In the genomic region with DNA sequence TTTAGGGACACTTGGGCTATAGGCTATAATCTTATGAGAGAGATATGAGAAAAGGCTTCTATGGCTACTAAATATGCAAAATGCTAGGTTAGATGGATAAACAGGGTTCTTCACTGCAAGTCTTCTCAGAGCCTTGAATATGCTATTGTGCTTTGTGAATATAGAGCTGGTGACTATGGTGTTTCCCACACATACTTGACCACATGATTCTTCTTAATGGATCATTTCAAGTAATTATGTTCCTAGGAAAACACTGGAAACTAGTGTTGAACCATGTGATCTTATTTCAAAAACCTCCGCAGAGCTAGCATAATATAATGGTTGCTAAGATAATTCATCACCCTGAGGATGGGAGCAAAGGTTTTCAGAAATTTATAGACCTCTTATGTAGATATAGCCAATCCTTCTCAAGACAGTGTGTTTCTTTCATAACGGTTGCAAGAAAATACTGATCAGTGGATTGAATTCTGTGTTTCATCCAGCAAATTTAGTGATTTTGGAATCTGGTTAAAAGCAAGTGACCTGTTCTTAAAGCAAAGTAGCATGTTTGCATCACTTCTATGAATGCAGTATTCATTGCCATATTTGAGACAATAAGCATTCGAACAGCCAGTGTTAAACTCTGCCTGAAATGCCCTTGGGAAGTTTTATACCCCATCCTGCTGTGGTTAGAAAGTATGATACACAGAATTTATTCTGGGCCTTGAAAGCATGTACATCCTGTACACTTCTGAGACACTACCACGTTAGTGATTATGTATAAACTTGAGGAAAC, we compare ENCODE assay signal across 27 cellular contexts.
"Had no signal": no experiment of that assay in that cellular context is flagged by ENCODE, and none has a peak within 500 bp of the region (broad histone marks: within the 10 kb centered on the region; RNA-seq: fewer than 3 reads in every experiment).

No MANE protein-coding gene starts in this region.

- DNase-seq: activated CD4-positive, alpha-beta memory T cell treated with anti-CD3 and anti-CD28 coated beads for 36 hours; activated CD4-positive, alpha-beta T cell treated with anti-CD3 and anti-CD28 coated beads, Interleukin-2, amount 10 ng/mL, durations not matched to agents 7 days and 5 days; activated CD4-positive, CD25-positive, alpha-beta regulatory T cell; activated CD8-positive, alpha-beta memory T cell treated with anti-CD3 and anti-CD28 coated beads for 24 hours; activated gamma-delta T cell treated with Interleukin-2 at 50 U/mL for 16 hours; activated naive CD4-positive, alpha-beta T cell treated with anti-CD3 and anti-CD28 coated beads, Interleukin-2, amount 50 U/mL, for 16 hours; activated naive CD8-positive, alpha-beta T cell treated with anti-CD3 and anti-CD28 coated beads, Interleukin-2, amount 10 ng/mL, durations not matched to agents 7 days and 5 days; activated T-cell treated with anti-CD3 and anti-CD28 coated beads, Interleukin-2, amount 50 U/mL, for 72 hours; adrenal gland; anterior cingulate cortex; caudate nucleus; MG63; MV-4-11; NCI-H1092 treated with DMSO at 0.1 percent for 48 hours; NCI-H1436 treated with DMSO at 0.1 percent for 48 hours; NCI-H2081 treated with DMSO at 0.1 percent for 48 hours; NCI-H2171 treated with DMSO at 0.1 percent for 48 hours; NCI-H524; NCI-H774; NK-92 treated with Interleukin-12 subunit alpha and Interleukin-12 subunit beta, amount 100 ng/mL, for 24 hours; OCI-M1; RPMI8226; SK-N-SH; T-helper 1 cell had no signal

- ATAC-seq: activated T-cell treated with anti-CD3 and anti-CD28 coated beads, Interleukin-2, amount 50 U/mL, for 72 hours; Panc1; Right ventricle myocardium inferior had no signal

- H3K4me1 Mint-ChIP-seq: activated CD4-positive, alpha-beta T cell treated with anti-CD3 and anti-CD28 coated beads, Interleukin-2, amount 10 ng/mL, durations not matched to agents 7 days and 5 days; activated naive CD8-positive, alpha-beta T cell treated with anti-CD3 and anti-CD28 coated beads, Interleukin-2, amount 10 ng/mL, durations not matched to agents 7 days and 5 days had no signal

- H3K9me3 Mint-ChIP-seq: activated CD4-positive, alpha-beta memory T cell treated with anti-CD3 and anti-CD28 coated beads for 36 hours; activated CD4-positive, alpha-beta T cell treated with anti-CD3 and anti-CD28 coated beads, Interleukin-2, amount 10 ng/mL, durations not matched to agents 7 days and 5 days; activated naive CD8-positive, alpha-beta T cell treated with anti-CD3 and anti-CD28 coated beads, Interleukin-2, amount 10 ng/mL, durations not matched to agents 7 days and 5 days; activated T-cell treated with anti-CD3 and anti-CD28 coated beads, Interleukin-2, amount 50 U/mL, for 72 hours; activated T-helper 2 cell treated with anti-CD3 and anti-CD28 coated beads, Interferon-gamma antibody, Interleukin-2, Interleukin-4, amounts not matched to agents 10 μg/mL and 5 μg/mL and 100 μg/mL, durations not matched to agents 14 hours and 24 hours and 36 hours had no signal

- H3K4me3 Mint-ChIP-seq: activated CD4-positive, alpha-beta memory T cell treated with anti-CD3 and anti-CD28 coated beads for 36 hours; activated CD4-positive, alpha-beta T cell treated with anti-CD3 and anti-CD28 coated beads, Interleukin-2, amount 10 ng/mL, durations not matched to agents 7 days and 5 days; activated naive CD8-positive, alpha-beta T cell treated with anti-CD3 and anti-CD28 coated beads, Interleukin-2, amount 10 ng/mL, durations not matched to agents 7 days and 5 days; activated T-cell treated with anti-CD3 and anti-CD28 coated beads, Interleukin-2, amount 50 U/mL, for 72 hours had no signal

- H3K36me3 Mint-ChIP-seq: activated CD4-positive, alpha-beta memory T cell treated with anti-CD3 and anti-CD28 coated beads for 36 hours; activated naive CD8-positive, alpha-beta T cell treated with anti-CD3 and anti-CD28 coated beads, Interleukin-2, amount 10 ng/mL, durations not matched to agents 7 days and 5 days had no signal

- H3K27me3 Mint-ChIP-seq: activated CD4-positive, alpha-beta memory T cell treated with anti-CD3 and anti-CD28 coated beads for 36 hours; activated CD4-positive, alpha-beta T cell treated with anti-CD3 and anti-CD28 coated beads, Interleukin-2, amount 10 ng/mL, durations not matched to agents 7 days and 5 days; activated naive CD8-positive, alpha-beta T cell treated with anti-CD3 and anti-CD28 coated beads, Interleukin-2, amount 10 ng/mL, durations not matched to agents 7 days and 5 days had no signal

- H3K27ac Mint-ChIP-seq: activated CD4-positive, alpha-beta memory T cell treated with anti-CD3 and anti-CD28 coated beads for 36 hours; activated CD4-positive, alpha-beta T cell treated with anti-CD3 and anti-CD28 coated beads, Interleukin-2, amount 10 ng/mL, durations not matched to agents 7 days and 5 days; activated naive CD8-positive, alpha-beta T cell treated with anti-CD3 and anti-CD28 coated beads, Interleukin-2, amount 10 ng/mL, durations not matched to agents 7 days and 5 days; activated T-cell treated with anti-CD3 and anti-CD28 coated beads, Interleukin-2, amount 50 U/mL, for 72 hours; activated T-helper 2 cell treated with anti-CD3 and anti-CD28 coated beads, Interferon-gamma antibody, Interleukin-2, Interleukin-4, amounts not matched to agents 10 μg/mL and 5 μg/mL and 100 μg/mL, durations not matched to agents 14 hours and 24 hours and 36 hours had no signal
